6 cellular contexts compared by ENCODE assay signal in the genomic region with DNA sequence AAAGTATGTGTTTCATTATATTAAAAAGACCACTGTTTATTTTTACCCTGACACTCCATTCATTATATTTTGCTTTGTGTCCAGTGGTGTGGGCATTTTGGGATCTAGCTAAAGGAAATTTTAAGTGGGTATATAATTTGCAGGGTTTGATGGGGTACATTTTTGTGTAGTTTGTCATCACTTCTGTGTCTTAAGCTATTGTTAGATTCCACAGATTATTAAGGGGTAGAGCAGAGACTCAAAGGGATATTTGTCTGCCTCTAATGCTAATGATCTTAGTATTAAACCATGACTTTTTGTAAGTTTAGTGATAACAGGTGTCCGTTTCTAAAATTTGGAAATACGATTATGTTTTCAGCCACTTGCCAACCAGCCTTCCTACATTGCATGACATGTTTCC.
"Had no signal": no experiment of that assay in that cellular context is flagged by ENCODE, and none has a peak within 500 bp of the region (broad histone marks: within the 10 kb centered on the region; RNA-seq: fewer than 3 reads in every experiment).

No MANE protein-coding gene starts in this region.

- H3K4me2 ChIP-seq: GM23338 had no signal

- H3K27me3 Mint-ChIP-seq: IgD-negative memory B cell had no signal

- H3K4me1 ChIP-seq: HAP-1 had no signal

- DNase-seq: H7, HFFc6 had no signal

- H3K27ac Mint-ChIP-seq: GM23338, HFFc6, IgD-negative memory B cell had no signal

- H3K4me3 ChIP-seq: GM23338, HAP-1 had no signal

- H3K4me1 Mint-ChIP-seq: GM23338, IgD-negative memory B cell had no signal

- H2AFZ ChIP-seq: GM23338 had no signal

- H3K36me3 ChIP-seq: HAP-1 had no signal

- H3K36me3 Mint-ChIP-seq: IgD-negative memory B cell had no signal

- H3K27ac ChIP-seq: HL-60 had no signal

- H3K9me3 ChIP-seq: HAP-1 had no signal

- H3K4me3 Mint-ChIP-seq: GM23338, HFFc6, IgD-negative memory B cell had no signal
